Comparison of ENCODE assay signal across 1 cellular context in genomic region chr11:64841592-64842365, GRCh38.
A peak's percentile ranks its signal among the peaks of the same experiment; 100 is the strongest.
TF ChIP-seq lines count a peak whose summit lies in the region.

No MANE protein-coding gene starts in this region.

TF ChIP-seq in HepG2, 621 proteins besides CTCF, POLR2A, EP300 and RAD21 (continues in another document):
- TF ChIP-seq HOMEZ (CRISPR knock-in tag; IDR thresholded peaks at IDR 0.05; ENCODE audit: low read depth) (no peak), BHLHE40 (IDR thresholded peaks at IDR 0.05; ENCODE audit: low read length) (no peak), ZNF280B (CRISPR knock-in tag; IDR thresholded peaks at IDR 0.05; ENCODE audit: borderline replicate concordance) (no peak), BRF2 (CRISPR knock-in tag; IDR thresholded peaks at IDR 0.05) (no peak), MAX (IDR thresholded peaks at IDR 0.05) (no peak), ZBTB8A (CRISPR knock-in tag; IDR thresholded peaks at IDR 0.05; ENCODE audit: borderline replicate concordance, low read depth) (no peak), DPF2 (CRISPR knock-in tag; IDR thresholded peaks at IDR 0.05; ENCODE audit: borderline replicate concordance, low read depth) (no peak), GATA4 (IDR thresholded peaks at IDR 0.05; ENCODE audit: borderline replicate concordance, low read depth) (no peak), SP5 (CRISPR knock-in tag; IDR thresholded peaks at IDR 0.05; ENCODE audit: borderline replicate concordance, low read depth) (no peak), RORA (CRISPR knock-in tag; IDR thresholded peaks at IDR 0.05) (no peak), HHEX (CRISPR knock-in tag; IDR thresholded peaks at IDR 0.05) (no peak), RXRA (CRISPR knock-in tag; IDR thresholded peaks at IDR 0.05) (peak; percentile 28; the same call in 1 of the 2 replicates), ZMYM3 (CRISPR knock-in tag; IDR thresholded peaks at IDR 0.05) (peak; percentile 61), PAX8 (CRISPR knock-in tag; IDR thresholded peaks at IDR 0.05; ENCODE audit: borderline replicate concordance) (no peak), SALL1 (CRISPR knock-in tag; IDR thresholded peaks at IDR 0.05) (peak; percentile 53; the same call in 1 of the 2 replicates), GATAD1 (CRISPR knock-in tag; IDR thresholded peaks at IDR 0.05) (no peak), THRA (CRISPR knock-in tag; IDR thresholded peaks at IDR 0.05; ENCODE audit: borderline replicate concordance) (no peak), WIZ (CRISPR knock-in tag; IDR thresholded peaks at IDR 0.05) (no peak), ZNF263 (CRISPR knock-in tag; IDR thresholded peaks at IDR 0.05) (peak; percentile 71), ZNF644 (CRISPR knock-in tag; IDR thresholded peaks at IDR 0.05; ENCODE audit: low read depth) (no peak), ZNF562 (CRISPR knock-in tag; IDR thresholded peaks at IDR 0.05; ENCODE audit: borderline replicate concordance) (no peak), ZNF225 (CRISPR knock-in tag; IDR thresholded peaks at IDR 0.05) (no peak), RXRB (CRISPR knock-in tag; IDR thresholded peaks at IDR 0.05; ENCODE audit: borderline replicate concordance) (no peak), ADNP (CRISPR knock-in tag; IDR thresholded peaks at IDR 0.05) (no peak), TOE1 (CRISPR knock-in tag; IDR thresholded peaks at IDR 0.05) (no peak), HMGXB4 (CRISPR knock-in tag; IDR thresholded peaks at IDR 0.05; ENCODE audit: borderline replicate concordance in 1 of 2, low read depth in 1 of 2) (no peak), FOXO4 (CRISPR knock-in tag; conservative IDR thresholded peaks at IDR 0.05) (no peak), ZNF224 (CRISPR knock-in tag; IDR thresholded peaks at IDR 0.05) (no peak), ZNF414 (CRISPR knock-in tag; IDR thresholded peaks at IDR 0.05) (no peak), SMARCC2 (IDR thresholded peaks at IDR 0.05) (no peak), YY1 (IDR thresholded peaks at IDR 0.05; ENCODE audit: insufficient read depth, insufficient replicate concordance, low read depth, low read length) (peak; percentile 48), STAG1 (CRISPR knock-in tag; IDR thresholded peaks at IDR 0.05) (no peak), UBTF (CRISPR knock-in tag; IDR thresholded peaks at IDR 0.05) (0 out of 2 replicates have a peak, but pooled peaks have one; percentile 3), ZBTB25 (CRISPR knock-in tag; IDR thresholded peaks at IDR 0.05) (no peak), FOXM1 (CRISPR knock-in tag; IDR thresholded peaks at IDR 0.05) (no peak), GMEB1 (CRISPR knock-in tag; IDR thresholded peaks at IDR 0.05; ENCODE audit: borderline replicate concordance) (no peak), ZNF264 (CRISPR knock-in tag; IDR thresholded peaks at IDR 0.05) (no peak), ZFX (CRISPR knock-in tag; IDR thresholded peaks at IDR 0.05; ENCODE audit: low read depth) (peak; percentile 30; the same call in 1 of the 2 replicates), HNF4A (CRISPR knock-in tag; IDR thresholded peaks at IDR 0.05) (peak; percentile 44; the same call in 1 of the 2 replicates), NR2F6 (IDR thresholded peaks at IDR 0.05) (0 out of 2 replicates have a peak, but pooled peaks have one; percentile 25), NR2F6 (CRISPR knock-in tag; IDR thresholded peaks at IDR 0.05) (0 out of 2 replicates have a peak, but pooled peaks have one; percentile 21), ZKSCAN1 (IDR thresholded peaks at IDR 0.05; ENCODE audit: low read length) (no peak), ZFP36 (IDR thresholded peaks at IDR 0.05; ENCODE audit: borderline replicate concordance, low read depth, low read length, partially characterized antibody) (no peak), ATF4 (CRISPR knock-in tag; IDR thresholded peaks at IDR 0.05) (no peak), SCMH1 (CRISPR knock-in tag; IDR thresholded peaks at IDR 0.05; ENCODE audit: borderline replicate concordance) (no peak), MYC (CRISPR knock-in tag; IDR thresholded peaks at IDR 0.05; ENCODE audit: borderline replicate concordance) (0 out of 2 replicates have a peak, but pooled peaks have one; percentile 18)
